16 cellular contexts compared by ENCODE assay signal in the genomic region with DNA sequence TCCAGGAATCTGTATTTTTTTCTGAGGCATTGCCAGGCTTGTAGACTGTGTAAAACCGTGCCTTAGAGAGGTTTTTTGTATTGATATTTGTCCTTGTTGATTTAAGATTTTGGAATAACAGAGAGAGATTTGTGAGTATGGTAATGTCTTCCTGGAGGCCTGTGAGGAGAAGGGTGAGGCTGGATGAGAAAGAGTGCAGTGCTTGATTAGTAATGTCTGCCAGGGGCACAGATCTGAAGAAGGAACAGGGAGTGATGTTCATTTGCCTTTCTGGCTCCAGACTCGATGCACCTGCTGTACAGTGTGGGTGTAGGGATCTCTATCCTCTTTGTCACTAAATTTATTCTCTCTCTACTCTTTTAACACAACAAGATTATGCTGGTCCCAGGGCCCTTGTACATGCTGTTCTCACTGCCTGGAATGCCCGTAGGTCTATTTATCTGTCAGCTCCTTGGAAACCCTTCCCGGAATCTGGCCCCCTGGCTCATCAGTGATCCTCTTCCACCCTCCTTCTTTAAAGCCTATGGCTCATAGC. TPM values are rescaled to one million over a fixed set of nuclear protein-coding genes. Genes with fewer than 3 reads are reported as not detected.
DNase-seq lines count a peak whose midpoint lies in the region; ATAC-seq and TF ChIP-seq lines count a peak whose summit lies in the region.
"Had no signal": no experiment of that assay in that cellular context is flagged by ENCODE, and none has a peak within 500 bp of the region (broad histone marks: within the 10 kb centered on the region; RNA-seq: fewer than 3 reads in every experiment).

No MANE protein-coding gene starts in this region.

- no peak for ATAC-seq in central memory CD8-positive, alpha-beta T cell (replicated peaks; ENCODE audit: extremely low read depth, poor library complexity, severe bottlenecking)
- ATAC-seq: GM23338, HCT116 had no signal

- H3K27ac Mint-ChIP-seq in IgD-negative memory B cell (peak overlapping the region in 2 of 3 donors; percentile 24 to 32), osteocyte (ENCODE audit: unreplicated experiment) (peak overlapping the region; percentile 3)
- peak overlapping the region; percentile 71 for H3K27ac Mint-ChIP-seq in central memory CD8-positive, alpha-beta T cell (ENCODE audit: low read depth)
- H3K27ac Mint-ChIP-seq: GM23338 had no signal

- H3K4me1 Mint-ChIP-seq in IgD-negative memory B cell (peaks cover 4 to 5% (median 5%) of the 10 kb centered on the region in 3 donors), osteocyte (ENCODE audit: unreplicated experiment) (peaks cover 5% of the 10 kb centered on the region)
- H3K4me1 Mint-ChIP-seq in central memory CD8-positive, alpha-beta T cell = peaks cover 11% of the 10 kb centered on the region

- H3K4me3 Mint-ChIP-seq in IgD-negative memory B cell = peak overlapping the region in 1 of 4 donors; percentile 5
- no peak overlapping the region for H3K4me3 Mint-ChIP-seq in central memory CD8-positive, alpha-beta T cell
- no peak overlapping the region for H3K4me3 Mint-ChIP-seq in osteocyte (ENCODE audit: unreplicated experiment)
- H3K4me3 Mint-ChIP-seq: GM23338 had no signal

- H3K9me3 Mint-ChIP-seq in IgD-negative memory B cell (peaks cover 0 to 15% (median 0%) of the 10 kb centered on the region in 3 donors), osteocyte (ENCODE audit: unreplicated experiment) (no peaks in the 10 kb centered on the region)
- no peaks in the 10 kb centered on the region for H3K9me3 Mint-ChIP-seq in central memory CD8-positive, alpha-beta T cell
- H3K9me3 Mint-ChIP-seq: CD4-positive, alpha-beta memory T cell; GM23338 had no signal

- peaks cover 24% of the 10 kb centered on the region for H3K36me3 Mint-ChIP-seq in IgD-negative memory B cell
- H3K36me3 Mint-ChIP-seq in central memory CD8-positive, alpha-beta T cell (ENCODE audit: insufficient read depth) = peaks cover 11% of the 10 kb centered on the region
- H3K36me3 Mint-ChIP-seq in osteocyte (ENCODE audit: unreplicated experiment) = peaks cover 36% of the 10 kb centered on the region

- DNase-seq in DMS53 (lab: John Stamatoyannopoulos, UW) (peak; percentile 29), DMS53 treated with DMSO at 0.1 percent for 48 hours (lab: John Stamatoyannopoulos, UW; ENCODE audit: unreplicated experiment) (no peak), osteocyte (ENCODE audit: extremely low spot score, unreplicated experiment) (no peak), NCI-H1048 (lab: John Stamatoyannopoulos, UW) (no peak), islet precursor cell (no peak), SKM-1 treated with dmso at 0.1 percent for 144 hours (lab: John Stamatoyannopoulos, UW; ENCODE audit: unreplicated experiment) (no peak)
- no peak for DNase-seq in central memory CD8-positive, alpha-beta T cell (ENCODE audit: low spot score in 2 of 2)
- DNase-seq: CD4-positive, alpha-beta memory T cell; DND-41; NCI-H1417; NCI-H187 treated with DMSO at 0.1 percent for 48 hours; NCI-H69; SHP77 treated with DMSO at 0.1 percent for 48 hours had no signal

- no peak for TF ChIP-seq CTCF in osteocyte (IDR thresholded peaks at IDR 0.05)

- H3K27me3 Mint-ChIP-seq in IgD-negative memory B cell (peaks cover 5% of the 10 kb centered on the region), osteocyte (ENCODE audit: unreplicated experiment) (no peaks in the 10 kb centered on the region)
- H3K27me3 Mint-ChIP-seq in central memory CD8-positive, alpha-beta T cell = no peaks in the 10 kb centered on the region
- H3K27me3 Mint-ChIP-seq: CD4-positive, alpha-beta memory T cell had no signal

RNA-seq across cellular contexts. Expression of gene FIZ1, which starts 4.3 kb away (rescaled TPM):
- 3.1 TPM for polyA plus RNA-seq in IgD-negative memory B cell
- 17.0 and 19.1 TPM in 2 replicates for total RNA-seq in osteocyte

RNA-seq across cellular contexts. Expression of gene ZNF524, which starts 5.0 kb away (rescaled TPM):
- 49.6 TPM for polyA plus RNA-seq in IgD-negative memory B cell
- total RNA-seq in osteocyte = 15.5 and 15.6 TPM in 2 replicates

RNA-seq across cellular contexts. Expression of gene ZNF865, which starts 10.4 kb away (rescaled TPM):
- 0.36 TPM for polyA plus RNA-seq in IgD-negative memory B cell
- 16.9 and 19.2 TPM in 2 replicates for total RNA-seq in osteocyte

RNA-seq across cellular contexts. Expression of gene ZNF579, which starts 14.4 kb away (rescaled TPM):
- 0.79 TPM for polyA plus RNA-seq in IgD-negative memory B cell
- total RNA-seq in osteocyte = 27.4 and 29.2 TPM in 2 replicates

RNA-seq across cellular contexts. Expression of gene ZNF784, which starts 29.3 kb away (rescaled TPM):
- polyA plus RNA-seq in IgD-negative memory B cell = 2.4 TPM
- total RNA-seq in osteocyte = 9.2 and 9.6 TPM in 2 replicates

Comparison
In these comparisons a context has a peak if more than half of its experiments do, and no peak if none do; other contexts are left out.
1. H3K27ac Mint-ChIP-seq: peak in every context shown above with its lines; median percentile 71 in central memory CD8-positive, alpha-beta T cell; 28 in IgD-negative memory B cell; 3 in osteocyte.